In the genomic region with DNA sequence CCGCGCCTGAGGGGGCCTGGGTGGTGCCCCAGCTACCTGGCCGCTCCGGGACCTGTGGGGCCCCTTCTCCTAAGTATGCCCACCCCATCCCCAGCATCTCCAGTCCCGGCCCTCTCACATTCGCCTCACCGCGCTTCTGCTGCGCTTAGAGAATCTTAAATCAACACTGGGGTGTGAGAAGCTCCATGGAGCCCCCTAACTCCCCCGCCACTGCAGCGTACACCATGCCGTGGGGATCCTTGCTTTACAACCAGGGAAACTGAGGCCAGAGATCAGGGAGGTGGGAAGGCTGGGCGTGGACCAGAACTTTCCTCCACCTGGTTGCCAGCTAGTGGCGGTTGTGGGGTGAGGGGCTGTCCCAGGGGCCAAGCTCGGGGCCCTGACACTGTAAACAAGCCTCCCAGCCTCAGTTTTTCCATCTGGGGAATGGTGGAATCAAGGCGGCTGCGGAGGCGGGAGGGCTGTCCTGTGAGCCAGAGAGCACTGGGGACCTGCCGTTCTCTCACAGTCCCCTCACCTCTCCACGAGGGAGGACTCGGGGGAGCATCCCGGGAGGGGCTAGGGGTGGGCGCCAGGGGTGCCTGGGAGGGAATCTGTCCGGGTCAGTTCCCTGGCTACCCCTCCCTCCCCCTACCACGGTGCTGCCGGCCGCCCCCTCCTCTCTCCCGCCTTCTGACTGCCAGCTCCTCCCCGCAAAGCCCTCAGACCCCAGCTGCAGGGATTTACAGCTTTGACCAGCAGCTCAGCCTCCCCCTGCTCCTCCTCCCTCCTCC, we compare ENCODE assay signal across 8 cellular contexts.
DNase-seq lines count a peak whose midpoint lies in the region; ATAC-seq and FAIRE-seq lines count a peak whose summit lies in the region.

No MANE protein-coding gene starts in this region.

- H3K36me3 ChIP-seq in iPS-20b (ENCODE audit: insufficient read depth, low read depth, low read length), result no peaks in the 10 kb centered on the region

- peak overlapping the region; percentile 67; the same call in 1 of the 2 replicates for H3K4me3 ChIP-seq in iPS-20b (ENCODE audit: low read length)

- no peaks in the 10 kb centered on the region for H3K9me3 ChIP-seq in iPS-20b (ENCODE audit: insufficient read depth, low read depth, low read length)

- no peak overlapping the region; the same call in 1 of the 2 replicates for H3K9ac ChIP-seq in iPS-20b (ENCODE audit: low read depth, low read length)

- H3K4me3 Mint-ChIP-seq in stimulated activated memory B cell treated with anti-CD40 and anti-IgM and Interleukin-4, amounts not matched to agents 10 μg/mL and 1 μg/mL and 100 μg/mL, for 72 hours, result peak overlapping the region; percentile 13

- peaks cover 6% of the 10 kb centered on the region; the same call in 1 of the 2 replicates for H3K4me1 ChIP-seq in iPS-20b (ENCODE audit: insufficient read depth, low read length)

- peaks cover 11% of the 10 kb centered on the region for H3K9me3 Mint-ChIP-seq in stimulated activated memory B cell treated with anti-CD40 and anti-IgM and Interleukin-4, amounts not matched to agents 10 μg/mL and 1 μg/mL and 100 μg/mL, for 72 hours

- H3K27ac Mint-ChIP-seq in stimulated activated memory B cell treated with anti-CD40 and anti-IgM and Interleukin-4, amounts not matched to agents 10 μg/mL and 1 μg/mL and 100 μg/mL, for 72 hours, result peak overlapping the region; percentile 90

- peak; percentile 67 for DNase-seq in HuH-7.5 (ENCODE audit: low spot score)
- peak; percentile 64 to 74 for DNase-seq in activated T-cell treated with anti-CD3 and anti-CD28 coated beads, Interleukin-2, amount 50 U/mL, for 48 hours
- no peak for DNase-seq in GM19239 (ENCODE audit: insufficient read length, low spot score)
- DNase-seq in KG1 (lab: John Stamatoyannopoulos, UW), result no peak
- DNase-seq in NCI-H2196 treated with DMSO at 0.1 percent for 48 hours (lab: John Stamatoyannopoulos, UW; ENCODE audit: unreplicated experiment), result no peak

- ATAC-seq in stimulated activated memory B cell treated with anti-CD40 and anti-IgM and Interleukin-4, amounts not matched to agents 10 μg/mL and 1 μg/mL and 100 μg/mL, for 72 hours, result peak; percentile 21
- no peak for ATAC-seq in HG03378 (IDR thresholded peaks at IDR 0.05; ENCODE audit: unreplicated experiment)

- H3K27me3 ChIP-seq in iPS-20b (ENCODE audit: insufficient read depth, low read length), result peaks cover 18% of the 10 kb centered on the region

- H3K27ac ChIP-seq in iPS-20b (ENCODE audit: low read length), result no peak overlapping the region

- no peak for FAIRE-seq in GM19239 (lab: Jason Lieb, UNC)

- peaks cover 21% of the 10 kb centered on the region for H3K4me1 Mint-ChIP-seq in stimulated activated memory B cell treated with anti-CD40 and anti-IgM and Interleukin-4, amounts not matched to agents 10 μg/mL and 1 μg/mL and 100 μg/mL, for 72 hours

- no peaks in the 10 kb centered on the region for H3K36me3 Mint-ChIP-seq in stimulated activated memory B cell treated with anti-CD40 and anti-IgM and Interleukin-4, amounts not matched to agents 10 μg/mL and 1 μg/mL and 100 μg/mL, for 72 hours

- peaks cover 19% of the 10 kb centered on the region for H3K27me3 Mint-ChIP-seq in stimulated activated memory B cell treated with anti-CD40 and anti-IgM and Interleukin-4, amounts not matched to agents 10 μg/mL and 1 μg/mL and 100 μg/mL, for 72 hours

Comparison
In these comparisons a context has a peak if more than half of its experiments do, and no peak if none do; other contexts are left out.
1. DNase-seq: peak in HuH-7.5 (single experiment) and activated T-cell treated with anti-CD3 and anti-CD28 coated beads, Interleukin-2, amount 50 U/mL, for 48 hours (2 of 2); none in GM19239 (single experiment), KG1 (single experiment) and NCI-H2196 treated with DMSO at 0.1 percent for 48 hours (single experiment).